In the genomic region with DNA sequence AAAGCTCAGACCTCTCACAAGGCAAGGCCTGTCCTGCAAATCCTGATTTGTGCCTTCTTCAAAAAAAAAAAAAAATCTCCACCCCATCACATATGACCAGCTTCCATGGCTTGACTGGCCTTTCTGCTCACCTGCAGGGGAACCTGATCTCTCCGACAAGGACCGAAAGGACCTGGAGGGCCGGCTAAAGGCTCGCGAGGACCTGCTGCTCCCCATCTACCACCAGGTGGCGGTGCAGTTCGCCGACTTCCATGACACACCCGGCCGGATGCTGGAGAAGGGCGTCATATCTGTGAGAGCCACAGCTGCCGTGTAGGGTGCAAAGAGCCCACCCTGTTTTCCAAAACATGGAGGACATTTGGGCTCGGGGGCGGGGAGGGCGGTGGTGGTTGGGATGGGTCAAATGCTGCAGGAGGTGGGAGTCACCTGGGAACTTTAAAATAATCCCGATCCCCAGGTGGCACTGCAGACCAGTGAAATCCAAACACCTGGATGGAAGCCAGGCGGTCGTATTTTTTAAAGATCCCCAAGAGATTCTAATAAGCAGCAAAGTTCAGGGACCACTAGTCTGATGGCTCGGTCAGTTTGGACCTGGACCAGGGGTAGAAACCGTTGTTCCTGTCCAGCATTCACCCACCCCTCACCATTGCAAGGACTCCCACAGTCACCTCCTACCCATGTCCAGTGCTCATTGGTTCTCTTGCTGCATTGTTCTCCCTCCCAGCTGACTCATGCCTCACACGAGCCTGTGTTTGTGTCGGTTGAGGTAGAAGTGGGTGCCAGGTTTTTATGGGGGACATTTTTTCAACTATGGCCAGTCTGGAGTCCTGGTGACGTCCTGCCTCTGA, we compare ENCODE assay signal across 8 cellular contexts.
A peak's percentile ranks its signal among the peaks of the same experiment; 100 is the strongest.
DNase-seq lines count a peak whose midpoint lies in the region.

No MANE protein-coding gene starts in this region.

- DNase-seq in NCI-H524 (lab: John Stamatoyannopoulos, UW) (peak; percentile 61 to 68), NCI-H524 treated with DMSO at 0.1 percent for 48 hours (lab: John Stamatoyannopoulos, UW) (no peak), NCI-H1092 treated with DMSO at 0.1 percent for 48 hours (lab: John Stamatoyannopoulos, UW) (peak; percentile 57), SW480 (ENCODE audit: low spot score) (peak; percentile 71), caudate nucleus (lab: John Stamatoyannopoulos, UW) (peak in 54 of 61 donors; percentile 2 to 66 (median 29)), left kidney (ENCODE audit: low read depth, low spot score) (peak; percentile 90), NCI-H1436 (lab: John Stamatoyannopoulos, UW) (no peak)
- DNase-seq in stimulated activated CD8-positive, alpha-beta memory T cell treated with anti-CD3 and anti-CD28 coated beads, Interleukin-15, amount 100 ng/mL, for 48 hours (ENCODE audit: low read depth in 2 of 2), result peak; percentile 16 to 32

- H3K27ac ChIP-seq in caudate nucleus (ENCODE audit: low read depth, low read length), result no peak overlapping the region

Comparison
In these comparisons a context has a peak if more than half of its experiments do, and no peak if none do; other contexts are left out.
1. DNase-seq: peak in NCI-H524 (2 of 2), NCI-H1092 treated with DMSO at 0.1 percent for 48 hours (single experiment), SW480 (single experiment), caudate nucleus (54 of 61), left kidney (single experiment) and stimulated activated CD8-positive, alpha-beta memory T cell treated with anti-CD3 and anti-CD28 coated beads, Interleukin-15, amount 100 ng/mL, for 48 hours (2 of 2); none in NCI-H524 treated with DMSO at 0.1 percent for 48 hours (single experiment) and NCI-H1436 (single experiment).